In genomic region chr1:175023043-175023921, GRCh38 we compare ENCODE assay signal across 8 cellular contexts. TPM values are rescaled to one million over a fixed set of nuclear protein-coding genes. Genes with fewer than 3 reads are reported as not detected.
DNase-seq lines count a peak whose midpoint lies in the region; ATAC-seq and FAIRE-seq lines count a peak whose summit lies in the region.

MRPS14 (minus strand) TSS chr1:175023425; CDS start chr1:175023408, 17 bp downstream.

- no peak within 1 kb of the TSS for H2BK12ac ChIP-seq in mesenchymal stem cell (ENCODE audit: low read length in 2 of 2)

- peak; percentile 91 for FAIRE-seq in HTR-8/SVneo (lab: Jason Lieb, UNC)

- H3K4me1 ChIP-seq in endocrine pancreas (ENCODE audit: control insufficient read depth, insufficient read depth, low read length) (peaks cover 3% of the 10 kb centered on the region), mesenchymal stem cell (ENCODE audit: control insufficient read depth, insufficient read depth, low read depth, low read length) (no peaks in the 10 kb centered on the region)

- peak within 1 kb of the TSS; percentile 48 for H2BK5ac ChIP-seq in mesenchymal stem cell (ENCODE audit: low read depth, low read length, poor library complexity, severe bottlenecking)

- peak within 1 kb of the TSS in 1 of 2 experiments; percentile 86 for H3K4ac ChIP-seq in mesenchymal stem cell (ENCODE audit: low read depth in 1 of 2, low read length in 2 of 2)

- H3K9me3 ChIP-seq in endocrine pancreas (ENCODE audit: control insufficient read depth, low read length) = no peaks in the 10 kb centered on the region
- no peaks in the 10 kb centered on the region for H3K9me3 ChIP-seq in mesenchymal stem cell (ENCODE audit: control insufficient read depth, low read length)

- DNase-seq in COR-L47 (lab: John Stamatoyannopoulos, UW) = peak; percentile 97
- DNase-seq in HTR-8/SVneo (ENCODE audit: insufficient read length, low spot score) = peak; percentile 90
- peak; percentile 95 for DNase-seq in NOMO-1 treated with dmso at 0.1 percent for 144 hours (lab: John Stamatoyannopoulos, UW; ENCODE audit: unreplicated experiment)
- DNase-seq in activated CD8-positive, alpha-beta memory T cell treated with anti-CD3 and anti-CD28 coated beads for 48 hours (ENCODE audit: low read depth in 2 of 3, low spot score in 2 of 3) = peak; percentile 86 to 95 (median 94)
- peak; percentile 98 for DNase-seq in mesenchymal stem cell
- DNase-seq in stimulated activated CD8-positive, alpha-beta memory T cell treated with anti-CD3 and anti-CD28 coated beads, Interleukin-12 subunit alpha, Interleukin-12 subunit beta, amount 100 ng/mL, for 4 hours (ENCODE audit: low read depth) = peak; percentile 97

- no peaks in the 10 kb centered on the region for H3K36me3 ChIP-seq in endocrine pancreas (ENCODE audit: control insufficient read depth, insufficient read depth, low read length)
- H3K36me3 ChIP-seq in mesenchymal stem cell (ENCODE audit: control insufficient read depth in 1 of 2, insufficient read depth in 2 of 2, low read depth in 1 of 2, low read length in 2 of 2) = peaks cover 0 to 6% of the 10 kb centered on the region in 2 experiments

- H3K27me3 ChIP-seq in endocrine pancreas (ENCODE audit: control insufficient read depth, insufficient read depth, low read length) (no peaks in the 10 kb centered on the region), mesenchymal stem cell (ENCODE audit: control insufficient read depth in 1 of 2, insufficient read depth in 1 of 2, low read length in 2 of 2) (no peaks in the 10 kb centered on the region)

- H2AFZ ChIP-seq in mesenchymal stem cell (ENCODE audit: low read depth, low read length) = peak within 1 kb of the TSS; percentile 93

- H3K4me2 ChIP-seq in mesenchymal stem cell (ENCODE audit: low read length, poor library complexity, severe bottlenecking) = peak within 1 kb of the TSS; percentile 70

- H3K4me3 ChIP-seq in endocrine pancreas (ENCODE audit: control insufficient read depth, insufficient read depth, low read length) (peak within 1 kb of the TSS; percentile 90), mesenchymal stem cell (ENCODE audit: insufficient read depth in 1 of 2, low read depth in 1 of 2, low read length in 2 of 2) (peak within 1 kb of the TSS; percentile 85 to 97)

- H3K79me1 ChIP-seq in mesenchymal stem cell (replicated peaks; ENCODE audit: low read length, poor library complexity, severe bottlenecking) = peaks cover 12% of the 10 kb centered on the region

- H3K23ac ChIP-seq in mesenchymal stem cell (ENCODE audit: low read length in 2 of 2) = no peak within 1 kb of the TSS

- H2AK5ac ChIP-seq in mesenchymal stem cell (ENCODE audit: low read length, severe bottlenecking) = no peak within 1 kb of the TSS

- H3K27ac ChIP-seq in mesenchymal stem cell (ENCODE audit: low read length, poor library complexity, severe bottlenecking) = peak within 1 kb of the TSS; percentile 78

- H3K14ac ChIP-seq in mesenchymal stem cell (ENCODE audit: low read length in 2 of 2) = no peak within 1 kb of the TSS

- peak within 1 kb of the TSS; percentile 82 for H4K8ac ChIP-seq in mesenchymal stem cell (ENCODE audit: low read length)

- no peak within 1 kb of the TSS for H2BK120ac ChIP-seq in mesenchymal stem cell (ENCODE audit: low read depth, low read length)

- H2BK15ac ChIP-seq in mesenchymal stem cell (ENCODE audit: low read depth, poor library complexity, severe bottlenecking) = no peak within 1 kb of the TSS

- WGBS in mesenchymal stem cell = 3% methylated on average over 40 of the region's 42 CpGs

- ATAC-seq in GM21367 (IDR thresholded peaks at IDR 0.05; ENCODE audit: unreplicated experiment) = peak; percentile 87

- H4K91ac ChIP-seq in mesenchymal stem cell (ENCODE audit: low read length) = peak within 1 kb of the TSS; percentile 4

- H3K9ac ChIP-seq in endocrine pancreas (ENCODE audit: control insufficient read depth, insufficient read depth, low read length) (peak within 1 kb of the TSS; percentile 80), mesenchymal stem cell (ENCODE audit: low read length) (peak within 1 kb of the TSS; percentile 93)

- H3K18ac ChIP-seq in mesenchymal stem cell (ENCODE audit: low read depth in 1 of 2, low read length in 2 of 2) = peak within 1 kb of the TSS; percentile 71 to 93

RNA-seq across cellular contexts. Expression of gene MRPS14, which starts in this region (rescaled TPM):
- 41.8 TPM for polyA plus RNA-seq in mesenchymal stem cell (2013, experiment 1 of 2)
- polyA plus RNA-seq in mesenchymal stem cell (2013, experiment 2 of 2) = 43.5 TPM

Comparison
In these comparisons a context has a peak if more than half of its experiments do, and no peak if none do; other contexts are left out.
1. Peak in every context shown above with its lines: DNase-seq, ATAC-seq, H3K4me3 ChIP-seq and H3K27ac ChIP-seq.